In genomic region chr22:30422481-30423295, GRCh38 we compare ENCODE assay signal across 8 cellular contexts. TPM values are rescaled to one million over a fixed set of nuclear protein-coding genes. Genes with fewer than 3 reads are reported as not detected.
DNase-seq lines count a peak whose midpoint lies in the region; ATAC-seq and TF ChIP-seq lines count a peak whose summit lies in the region.

No MANE protein-coding gene starts in this region.

- TF ChIP-seq POLR2A in Peyer's patch (IDR thresholded peaks at IDR 0.05), result peak; percentile 61 to 91

- no peaks in the 10 kb centered on the region for H3K9me3 ChIP-seq in Peyer's patch

- no peak for TF ChIP-seq CTCF in Peyer's patch (IDR thresholded peaks at IDR 0.05)

- H3K27me3 ChIP-seq in Peyer's patch, result no peaks in the 10 kb centered on the region

- intact Hi-C loops in Right ventricle myocardium inferior (cut with DNase I) (no loop called here), cardiac septum (cut with DNase I) (loop anchor here (10.0 kb wide), 1 partner anchor 172 kb away; the partner anchor contains the start of gene PES1)

- peaks cover 5 to 52% (median 18%) of the 10 kb centered on the region in 4 donors for H3K4me1 ChIP-seq in Peyer's patch

- DNase-seq in Right ventricle myocardium inferior (ENCODE audit: missing footprints) (peak; percentile 73), cardiac septum (ENCODE audit: low spot score) (no peak), Peyer's patch (peak; percentile 28 to 90 (median 84)), brain pericyte (ENCODE audit: low read depth, low spot score) (peak; percentile 89), inferior parietal cortex (ENCODE audit: extremely low spot score) (peak; percentile 44), NCI-H1048 (lab: John Stamatoyannopoulos, UW) (no peak), GM19240 (ENCODE audit: insufficient read length, low spot score) (no peak)

- H3K27ac ChIP-seq in Peyer's patch (peak overlapping the region; percentile 86 to 99 (median 96)), skin epidermis (peak overlapping the region; percentile 75 to 99 (median 96))

- peaks cover 0 to 17% (median 0%) of the 10 kb centered on the region in 3 donors for H3K36me3 ChIP-seq in Peyer's patch

- ATAC-seq in Right ventricle myocardium inferior, result no peak

- H3K4me3 ChIP-seq in Peyer's patch, result peak overlapping the region; percentile 62 to 68 (median 64)
- peak overlapping the region; percentile 48 to 68 (median 57) for H3K4me3 ChIP-seq in skin epidermis

RNA-seq across cellular contexts. Expression of gene MTFP1, which starts 2.9 kb away (rescaled TPM):
- total RNA-seq in Right ventricle myocardium inferior (18.2 TPM), cardiac septum (10.2 TPM), Peyer's patch (10 to 100 TPM; 12.4 to 24.7 (median 19.2) TPM)

RNA-seq across cellular contexts. Expression of gene SEC14L2, which starts 25.9 kb away (rescaled TPM):
- 0.65 TPM for total RNA-seq in Right ventricle myocardium inferior
- 1.3 TPM for total RNA-seq in cardiac septum
- 10 to 100 TPM in 3 of 4 donors, 1 to 10 TPM in 1; 3.3 to 53.6 (median 34.6) TPM for total RNA-seq in Peyer's patch

RNA-seq across cellular contexts. Expression of gene RNF215, which starts 35.5 kb away (rescaled TPM):
- 3.7 TPM for total RNA-seq in Right ventricle myocardium inferior
- total RNA-seq in cardiac septum, result 10.5 TPM
- 10 to 100 TPM in 3 of 4 donors, 1 to 10 TPM in 1; 8.6 to 28.9 (median 13.0) TPM for total RNA-seq in Peyer's patch

RNA-seq across cellular contexts. Expression of gene SEC14L3, which starts 49.1 kb away (rescaled TPM):
- total RNA-seq in Right ventricle myocardium inferior, result not detected
- total RNA-seq in cardiac septum, result not detected
- not detected for total RNA-seq in Peyer's patch

Comparison
In these comparisons a context has a peak if more than half of its experiments do, and no peak if none do; other contexts are left out.
1. DNase-seq: peak in Right ventricle myocardium inferior (single experiment), Peyer's patch (3 of 3), brain pericyte (single experiment) and inferior parietal cortex (single experiment); none in cardiac septum (single experiment), NCI-H1048 (single experiment) and GM19240 (single experiment).